13 cellular contexts compared by ENCODE assay signal in the genomic region with DNA sequence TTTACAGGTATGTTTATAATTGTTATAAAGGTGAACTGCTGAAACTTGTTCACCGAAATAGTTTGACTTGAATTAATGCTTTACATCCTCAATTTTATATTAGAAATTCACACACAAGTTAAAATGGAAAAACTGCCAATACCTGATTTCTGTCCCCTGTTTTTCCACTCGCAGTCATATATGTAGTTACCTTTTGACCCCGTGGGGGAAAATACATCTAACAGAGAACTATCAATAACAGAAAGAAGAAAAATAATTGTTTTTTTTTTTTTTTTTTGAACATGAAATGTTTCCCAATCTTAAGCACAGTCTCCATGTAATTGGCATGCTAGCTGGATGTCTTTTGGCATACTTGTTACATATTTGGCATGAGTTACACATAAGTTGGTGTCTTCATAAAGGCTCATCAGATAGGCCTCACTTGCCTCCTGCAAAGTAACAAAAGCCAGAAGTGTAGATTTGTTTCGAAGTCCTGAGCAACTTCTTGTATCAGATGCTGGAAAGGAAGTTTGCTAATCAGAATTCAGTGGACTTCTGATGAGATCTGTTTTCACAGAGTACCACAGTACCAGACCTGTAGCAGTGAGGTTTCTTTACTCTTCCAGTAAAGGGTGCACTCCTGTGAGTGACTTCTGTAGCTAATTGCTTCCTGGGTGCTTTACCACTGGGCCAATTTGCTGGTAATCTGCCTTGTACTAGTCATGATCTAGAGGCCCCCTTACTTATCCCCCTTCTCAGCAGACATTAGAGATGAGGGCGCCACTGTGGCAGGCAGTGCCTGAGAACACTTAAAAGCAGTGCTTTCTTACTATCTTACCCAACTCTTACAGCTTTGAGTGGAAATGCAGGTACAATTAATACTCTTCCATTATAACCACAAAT. TPM values are rescaled to one million over a fixed set of nuclear protein-coding genes. Genes with fewer than 3 reads are reported as not detected.
DNase-seq lines count a peak whose midpoint lies in the region; ATAC-seq and TF ChIP-seq lines count a peak whose summit lies in the region.
"Had no signal": no experiment of that assay in that cellular context is flagged by ENCODE, and none has a peak within 500 bp of the region (broad histone marks: within the 10 kb centered on the region; RNA-seq: fewer than 3 reads in every experiment).

No MANE protein-coding gene starts in this region.

- WGBS in heart right ventricle, 2 donors: 78 to 79% methylated on average over 5 of the region's 5 CpGs

- intact Hi-C loops in heart right ventricle (cut with DNase I): loop anchor here in 1 of 10 donors (10.0 kb wide), 1 partner anchor 187 kb away; no protein-coding TSS in a partner anchor

- no peaks in the 10 kb centered on the region for H3K27me3 Mint-ChIP-seq in T-helper 2 cell treated with Interferon-gamma antibody and Interleukin-4, amounts not matched to agents 5 μg/mL and 100 μg/mL, for 36 hours (ENCODE audit: low read depth)
- no peaks in the 10 kb centered on the region for H3K27me3 Mint-ChIP-seq in type B pancreatic cell

- H3K4me3 ChIP-seq in cardiac muscle cell (no peak overlapping the region), heart right ventricle (no peak overlapping the region), fibroblast of pulmonary artery (replicated peaks; ENCODE audit: low read depth, low read length) (no peak overlapping the region)
- H3K4me3 ChIP-seq: lower lobe of right lung, MG63 had no signal

- H3K4me1 ChIP-seq in cardiac muscle cell (ENCODE audit: low read depth) (peaks cover 16% of the 10 kb centered on the region), heart right ventricle (peaks cover 0 to 31% (median 18%) of the 10 kb centered on the region in 9 donors)
- H3K4me1 ChIP-seq: BE2C had no signal

- H3K36me3 Mint-ChIP-seq in T-helper 2 cell treated with Interferon-gamma antibody and Interleukin-4, amounts not matched to agents 5 μg/mL and 100 μg/mL, for 36 hours (ENCODE audit: low read depth): peaks cover 27% of the 10 kb centered on the region
- peaks cover 12% of the 10 kb centered on the region for H3K36me3 Mint-ChIP-seq in type B pancreatic cell

- in situ Hi-C loops in G401 (cut with HindIII; ENCODE audit: low sequenced_read_pairs): no loop called here

- no peaks in the 10 kb centered on the region for H3K27me3 ChIP-seq in cardiac muscle cell
- no peaks in the 10 kb centered on the region for H3K27me3 ChIP-seq in heart right ventricle
- H3K27me3 ChIP-seq: BE2C, MG63 had no signal

- H3K36me3 ChIP-seq in cardiac muscle cell: peaks cover 4% of the 10 kb centered on the region
- H3K36me3 ChIP-seq in heart right ventricle: peaks cover 0 to 76% (median 5%) of the 10 kb centered on the region in 9 donors

- peak in 1 of 2 donors; percentile 52 for DNase-seq in cardiac muscle cell (ENCODE audit: low read depth in 1 of 2, low spot score in 1 of 2)
- DNase-seq in heart right ventricle: no peak
- DNase-seq in T-helper 2 cell treated with Interferon-gamma antibody and Interleukin-4, amounts not matched to agents 5 μg/mL and 100 μg/mL, for 36 hours (ENCODE audit: low spot score): no peak
- DNase-seq in fibroblast of pulmonary artery (ENCODE audit: low read depth): peak; percentile 45
- DNase-seq in type B pancreatic cell (ENCODE audit: extremely low spot score, unreplicated experiment): peak; percentile 11
- DNase-seq in G401 (ENCODE audit: low spot score): no peak
- DNase-seq in NCI-H345 (lab: John Stamatoyannopoulos, UW): no peak
- DNase-seq: activated CD4-positive, alpha-beta T cell treated with anti-CD3 and anti-CD28 coated beads, Interleukin-2, amount 50 U/mL, for 48 hours; BE2C; GDM1; lower lobe of right lung; MG63 had no signal

- H3K9me3 ChIP-seq in cardiac muscle cell (ENCODE audit: low read depth) (no peaks in the 10 kb centered on the region), heart right ventricle (no peaks in the 10 kb centered on the region)
- H3K9me3 ChIP-seq: BE2C, lower lobe of right lung, MG63 had no signal

- H3K4me1 Mint-ChIP-seq in T-helper 2 cell treated with Interferon-gamma antibody and Interleukin-4, amounts not matched to agents 5 μg/mL and 100 μg/mL, for 36 hours (ENCODE audit: low read depth): peaks cover 15% of the 10 kb centered on the region
- H3K4me1 Mint-ChIP-seq in type B pancreatic cell (ENCODE audit: unreplicated experiment): peaks cover 5% of the 10 kb centered on the region

- H3K9me3 Mint-ChIP-seq in T-helper 2 cell treated with Interferon-gamma antibody and Interleukin-4, amounts not matched to agents 5 μg/mL and 100 μg/mL, for 36 hours: no peaks in the 10 kb centered on the region
- H3K9me3 Mint-ChIP-seq in type B pancreatic cell: no peaks in the 10 kb centered on the region

- H3K27ac ChIP-seq in cardiac muscle cell (peak overlapping the region; percentile 49), heart right ventricle (no peak overlapping the region)
- H3K27ac ChIP-seq: lower lobe of right lung had no signal

- TF ChIP-seq CTCF in cardiac muscle cell (IDR thresholded peaks at IDR 0.05; ENCODE audit: low read depth, low read length): no peak
- TF ChIP-seq CTCF in heart right ventricle (IDR thresholded peaks at IDR 0.05): no peak
- TF ChIP-seq CTCF in fibroblast of pulmonary artery (IDR thresholded peaks at IDR 0.05; ENCODE audit: low read length, missing control alignments): no peak
- no peak for TF ChIP-seq CTCF in type B pancreatic cell (conservative IDR thresholded peaks at IDR 0.05)

- H3K4me3 Mint-ChIP-seq in T-helper 2 cell treated with Interferon-gamma antibody and Interleukin-4, amounts not matched to agents 5 μg/mL and 100 μg/mL, for 36 hours: no peak overlapping the region
- H3K4me3 Mint-ChIP-seq in type B pancreatic cell: no peak overlapping the region

- peak overlapping the region; percentile 24 for H3K27ac Mint-ChIP-seq in T-helper 2 cell treated with Interferon-gamma antibody and Interleukin-4, amounts not matched to agents 5 μg/mL and 100 μg/mL, for 36 hours
- H3K27ac Mint-ChIP-seq in type B pancreatic cell: peak overlapping the region; percentile 55

- ATAC-seq in heart right ventricle: no peak
- no peak for ATAC-seq in HG03378 (IDR thresholded peaks at IDR 0.05; ENCODE audit: unreplicated experiment)

RNA-seq across cellular contexts. Expression of a gene that starts 36.2 kb away (rescaled TPM):
- total RNA-seq in cardiac muscle cell (91.9 and 122 TPM in 2 replicates), heart right ventricle (10 to 100 TPM; 30.7 to 51.6 (median 37.9) TPM), type B pancreatic cell (ENCODE audit: low replicate concordance) (46.7 and 58.6 TPM in 2 replicates)
- polyA plus RNA-seq in cardiac muscle cell (70.4 and 79.4 TPM in 2 replicates), heart right ventricle (10 to 100 TPM; 28.7 to 31.4 TPM)
- total RNA-seq in G401 (2014; rRNA removed; shearing (Covaris generic)): 280 and 322 TPM in 2 replicates

RNA-seq across cellular contexts. Expression of a gene that starts 50.8 kb away (rescaled TPM):
- 225 and 338 TPM in 2 replicates for total RNA-seq in cardiac muscle cell
- polyA plus RNA-seq in cardiac muscle cell: 236 and 291 TPM in 2 replicates
- 100 to 1,000 TPM; 121 to 162 (median 141) TPM for total RNA-seq in heart right ventricle
- polyA plus RNA-seq in heart right ventricle: 100 to 1,000 TPM in 1 of 2 donors, 10 to 100 TPM in 1; 59.3 to 106 TPM
- 140 and 153 TPM in 2 replicates for total RNA-seq in type B pancreatic cell (ENCODE audit: low replicate concordance)
- 134 and 140 TPM in 2 replicates for total RNA-seq in G401 (2014; rRNA removed; shearing (Covaris generic))

Comparison
In these comparisons a context has a peak if more than half of its experiments do, and no peak if none do; other contexts are left out.
1. DNase-seq: peak in fibroblast of pulmonary artery (single experiment) and type B pancreatic cell (single experiment); none in heart right ventricle (0 of 2), T-helper 2 cell treated with Interferon-gamma antibody and Interleukin-4, amounts not matched to agents 5 μg/mL and 100 μg/mL, for 36 hours (single experiment), G401 (single experiment) and NCI-H345 (single experiment).